In genomic region chr20:5119435-5120188, GRCh38 we compare ENCODE assay signal across 1 cellular context.
A peak's percentile ranks its signal among the peaks of the same experiment; 100 is the strongest.
TF ChIP-seq lines count a peak whose summit lies in the region.

TSS of gene PCNA (minus strand) at chr20:5119958. CDS start at chr20:5119798, 160 bp downstream.

TF ChIP-seq in HepG2, 621 proteins besides CTCF, POLR2A, EP300 and RAD21 (continued from another document and continues in another):
- TF ChIP-seq AHDC1 (CRISPR knock-in tag; IDR thresholded peaks at IDR 0.05; ENCODE audit: borderline replicate concordance) (no peak; the same call in 1 of the 2 replicates), ZNF292 (CRISPR knock-in tag; IDR thresholded peaks at IDR 0.05; ENCODE audit: borderline replicate concordance, low read depth) (no peak; the same call in 1 of the 2 replicates), ZNF644 (CRISPR knock-in tag; IDR thresholded peaks at IDR 0.05; ENCODE audit: low read depth) (peak; percentile 33), GFI1 (CRISPR knock-in tag; IDR thresholded peaks at IDR 0.05; ENCODE audit: borderline replicate concordance) (peak; percentile 47), GLMP (CRISPR knock-in tag; IDR thresholded peaks at IDR 0.05; ENCODE audit: borderline replicate concordance) (peak; percentile 95; the same call in 1 of the 2 replicates), NFIB (CRISPR knock-in tag; IDR thresholded peaks at IDR 0.05; ENCODE audit: borderline replicate concordance) (peak; percentile 92), ZNF788 (CRISPR knock-in tag; IDR thresholded peaks at IDR 0.05; ENCODE audit: borderline replicate concordance) (peak; percentile 99), BORCS8-MEF2B (CRISPR knock-in tag; IDR thresholded peaks at IDR 0.05) (peak; percentile 77), ZNF281 (CRISPR knock-in tag; IDR thresholded peaks at IDR 0.05; ENCODE audit: borderline replicate concordance) (peak; percentile 25), PAX8 (CRISPR knock-in tag; IDR thresholded peaks at IDR 0.05; ENCODE audit: borderline replicate concordance) (peak; percentile 98; the same call in 1 of the 2 replicates), ZMYM4 (CRISPR knock-in tag; IDR thresholded peaks at IDR 0.05) (peak; percentile 88), CREB3 (CRISPR knock-in tag; IDR thresholded peaks at IDR 0.05) (peak; percentile 95), TSC22D2 (CRISPR knock-in tag; IDR thresholded peaks at IDR 0.05; ENCODE audit: borderline replicate concordance) (peak; percentile 95; the same call in 1 of the 2 replicates), RXRB (CRISPR knock-in tag; IDR thresholded peaks at IDR 0.05; ENCODE audit: borderline replicate concordance) (no peak; the same call in 1 of the 2 replicates), ZNF451 (CRISPR knock-in tag; IDR thresholded peaks at IDR 0.05) (peak; percentile 92; the same call in 1 of the 2 replicates), CCAR2 (optimal IDR thresholded peaks at IDR 0.05; ENCODE audit: low read depth, low read length) (no peak), CENPT (CRISPR knock-in tag; IDR thresholded peaks at IDR 0.05; ENCODE audit: low read depth) (peak; percentile 89), NR2F6 (IDR thresholded peaks at IDR 0.05) (no peak), NR2F6 (CRISPR knock-in tag; IDR thresholded peaks at IDR 0.05) (peak; percentile 65), NFATC3 (CRISPR knock-in tag; IDR thresholded peaks at IDR 0.05) (peak; percentile 75; the same call in 1 of the 2 replicates), E2F2 (CRISPR knock-in tag; IDR thresholded peaks at IDR 0.05; ENCODE audit: borderline replicate concordance) (peak; percentile 97), ZNF878 (CRISPR knock-in tag; IDR thresholded peaks at IDR 0.05) (peak; percentile 100), ISX (CRISPR knock-in tag; conservative IDR thresholded peaks at IDR 0.05) (peak; percentile 52), ERF (CRISPR knock-in tag; IDR thresholded peaks at IDR 0.05) (peak; percentile 84; the same call in 1 of the 2 replicates), LBX2 (CRISPR knock-in tag; IDR thresholded peaks at IDR 0.05; ENCODE audit: borderline replicate concordance) (peak; percentile 94; the same call in 1 of the 2 replicates), MZF1 (CRISPR knock-in tag; IDR thresholded peaks at IDR 0.05; ENCODE audit: borderline replicate concordance) (peak; percentile 22), ISL2 (CRISPR knock-in tag; IDR thresholded peaks at IDR 0.05) (peak; percentile 79), GATA4 (IDR thresholded peaks at IDR 0.05; ENCODE audit: borderline replicate concordance, low read depth) (peak; percentile 73; the same call in 1 of the 2 replicates), SOX13 (IDR thresholded peaks at IDR 0.05) (peak; percentile 39; the same call in 1 of the 2 replicates), SOX13 (CRISPR knock-in tag; conservative IDR thresholded peaks at IDR 0.05 in 1 of 2, IDR thresholded peaks at IDR 0.05 in 1 of 2) (peak in 1 of 2 experiments; percentile 33; a peak in 2 of 4 replicates), ZNF260 (CRISPR knock-in tag; IDR thresholded peaks at IDR 0.05; ENCODE audit: borderline replicate concordance, low read depth) (peak; percentile 41; the same call in 1 of the 2 replicates), ZBTB38 (CRISPR knock-in tag; IDR thresholded peaks at IDR 0.05) (peak; percentile 93), ZBTB25 (CRISPR knock-in tag; IDR thresholded peaks at IDR 0.05) (peak; percentile 75; the same call in 1 of the 2 replicates), TRIM22 (IDR thresholded peaks at IDR 0.05) (no peak), TCF12 (IDR thresholded peaks at IDR 0.05) (no peak), TCF12 (CRISPR knock-in tag; IDR thresholded peaks at IDR 0.05) (no peak; the same call in 1 of the 2 replicates), PCBP2 (optimal IDR thresholded peaks at IDR 0.05; ENCODE audit: low read depth, low read length, poor library complexity, severe bottlenecking) (no peak), HDAC2 (CRISPR knock-in tag; IDR thresholded peaks at IDR 0.05) (peak; percentile 93), ZNF274 (CRISPR knock-in tag; IDR thresholded peaks at IDR 0.05) (peak; percentile 95), GABPB1 (CRISPR knock-in tag; IDR thresholded peaks at IDR 0.05) (peak; percentile 88), ZNF431 (CRISPR knock-in tag; IDR thresholded peaks at IDR 0.05; ENCODE audit: borderline replicate concordance, low read depth) (peak; percentile 98; the same call in 1 of the 2 replicates), ZNF460 (CRISPR knock-in tag; IDR thresholded peaks at IDR 0.05; ENCODE audit: borderline replicate concordance) (peak; percentile 39; the same call in 1 of the 2 replicates), AGO1 (IDR thresholded peaks at IDR 0.05; ENCODE audit: low read depth, low read length, poor library complexity, severe bottlenecking) (peak; percentile 79), ZBED4 (CRISPR knock-in tag; IDR thresholded peaks at IDR 0.05; ENCODE audit: borderline replicate concordance) (peak; percentile 94), CBX1 (IDR thresholded peaks at IDR 0.05; ENCODE audit: low read depth) (peak; percentile 92)
